Comparison of ENCODE assay signal across 1 cellular context in the genomic region with DNA sequence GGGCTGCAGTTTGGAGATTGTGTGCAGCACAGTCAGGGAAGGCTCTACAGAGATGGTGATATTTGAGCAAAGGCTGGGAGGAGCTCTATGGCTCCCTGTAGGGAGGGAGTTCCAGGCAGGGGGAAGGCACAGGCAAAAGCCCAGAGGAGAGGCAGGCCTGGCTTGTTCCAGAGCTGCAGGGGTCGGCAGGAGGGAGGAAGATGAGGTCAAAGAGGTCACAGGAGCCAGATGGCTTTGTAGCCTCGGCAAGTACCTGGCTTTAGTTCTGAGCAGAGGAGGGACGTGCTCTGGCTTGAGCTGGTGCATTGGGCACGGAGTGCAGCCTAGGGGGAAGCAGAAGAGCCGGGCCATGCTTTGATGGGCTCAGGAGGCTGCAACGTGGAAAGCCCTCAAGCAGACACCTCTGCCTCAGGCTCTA.
A peak's percentile ranks its signal among the peaks of the same experiment; 100 is the strongest.
TF ChIP-seq lines count a peak whose summit lies in the region.

No MANE protein-coding gene starts in this region.

TF ChIP-seq in HepG2, 621 proteins besides CTCF, POLR2A, EP300 and RAD21 (continued from another document):
- TF ChIP-seq, protein P1, sequence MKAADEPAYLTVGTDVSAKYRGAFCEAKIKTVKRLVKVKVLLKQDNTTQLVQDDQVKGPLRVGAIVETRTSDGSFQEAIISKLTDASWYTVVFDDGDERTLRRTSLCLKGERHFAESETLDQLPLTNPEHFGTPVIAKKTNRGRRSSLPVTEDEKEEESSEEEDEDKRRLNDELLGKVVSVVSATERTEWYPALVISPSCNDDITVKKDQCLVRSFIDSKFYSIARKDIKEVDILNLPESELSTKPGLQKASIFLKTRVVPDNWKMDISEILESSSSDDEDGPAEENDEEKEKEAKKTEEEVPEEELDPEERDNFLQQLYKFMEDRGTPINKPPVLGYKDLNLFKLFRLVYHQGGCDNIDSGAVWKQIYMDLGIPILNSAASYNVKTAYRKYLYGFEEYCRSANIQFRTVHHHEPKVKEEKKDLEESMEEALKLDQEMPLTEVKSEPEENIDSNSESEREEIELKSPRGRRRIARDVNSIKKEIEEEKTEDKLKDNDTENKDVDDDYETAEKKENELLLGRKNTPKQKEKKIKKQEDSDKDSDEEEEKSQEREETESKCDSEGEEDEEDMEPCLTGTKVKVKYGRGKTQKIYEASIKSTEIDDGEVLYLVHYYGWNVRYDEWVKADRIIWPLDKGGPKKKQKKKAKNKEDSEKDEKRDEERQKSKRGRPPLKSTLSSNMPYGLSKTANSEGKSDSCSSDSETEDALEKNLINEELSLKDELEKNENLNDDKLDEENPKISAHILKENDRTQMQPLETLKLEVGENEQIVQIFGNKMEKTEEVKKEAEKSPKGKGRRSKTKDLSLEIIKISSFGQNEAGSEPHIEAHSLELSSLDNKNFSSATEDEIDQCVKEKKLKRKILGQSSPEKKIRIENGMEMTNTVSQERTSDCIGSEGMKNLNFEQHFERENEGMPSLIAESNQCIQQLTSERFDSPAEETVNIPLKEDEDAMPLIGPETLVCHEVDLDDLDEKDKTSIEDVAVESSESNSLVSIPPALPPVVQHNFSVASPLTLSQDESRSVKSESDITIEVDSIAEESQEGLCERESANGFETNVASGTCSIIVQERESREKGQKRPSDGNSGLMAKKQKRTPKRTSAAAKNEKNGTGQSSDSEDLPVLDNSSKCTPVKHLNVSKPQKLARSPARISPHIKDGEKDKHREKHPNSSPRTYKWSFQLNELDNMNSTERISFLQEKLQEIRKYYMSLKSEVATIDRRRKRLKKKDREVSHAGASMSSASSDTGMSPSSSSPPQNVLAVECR (CRISPR knock-in tag; IDR thresholded peaks at IDR 0.05; ENCODE audit: borderline replicate concordance): peak; percentile 23; the same call in 1 of the 2 replicates
- no peak for TF ChIP-seq TBP (CRISPR knock-in tag; IDR thresholded peaks at IDR 0.05)
- TF ChIP-seq, protein P2, sequence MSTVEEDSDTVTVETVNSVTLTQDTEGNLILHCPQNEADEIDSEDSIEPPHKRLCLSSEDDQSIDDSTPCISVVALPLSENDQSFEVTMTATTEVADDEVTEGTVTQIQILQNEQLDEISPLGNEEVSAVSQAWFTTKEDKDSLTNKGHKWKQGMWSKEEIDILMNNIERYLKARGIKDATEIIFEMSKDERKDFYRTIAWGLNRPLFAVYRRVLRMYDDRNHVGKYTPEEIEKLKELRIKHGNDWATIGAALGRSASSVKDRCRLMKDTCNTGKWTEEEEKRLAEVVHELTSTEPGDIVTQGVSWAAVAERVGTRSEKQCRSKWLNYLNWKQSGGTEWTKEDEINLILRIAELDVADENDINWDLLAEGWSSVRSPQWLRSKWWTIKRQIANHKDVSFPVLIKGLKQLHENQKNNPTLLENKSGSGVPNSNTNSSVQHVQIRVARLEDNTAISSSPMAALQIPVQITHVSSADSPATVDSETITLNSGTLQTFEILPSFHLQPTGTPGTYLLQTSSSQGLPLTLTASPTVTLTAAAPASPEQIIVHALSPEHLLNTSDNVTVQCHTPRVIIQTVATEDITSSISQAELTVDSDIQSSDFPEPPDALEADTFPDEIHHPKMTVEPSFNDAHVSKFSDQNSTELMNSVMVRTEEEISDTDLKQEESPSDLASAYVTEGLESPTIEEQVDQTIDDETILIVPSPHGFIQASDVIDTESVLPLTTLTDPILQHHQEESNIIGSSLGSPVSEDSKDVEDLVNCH (CRISPR knock-in tag; IDR thresholded peaks at IDR 0.05): no peak
- TF ChIP-seq MTF1 (CRISPR knock-in tag; IDR thresholded peaks at IDR 0.05): no peak
- TF ChIP-seq MAFG (CRISPR knock-in tag; IDR thresholded peaks at IDR 0.05): no peak
- TF ChIP-seq SUZ12 (IDR thresholded peaks at IDR 0.05; ENCODE audit: low read depth, low read length): no peak
- TF ChIP-seq ZNF780A (CRISPR knock-in tag; IDR thresholded peaks at IDR 0.05): no peak
- TF ChIP-seq ZNF430 (CRISPR knock-in tag; IDR thresholded peaks at IDR 0.05): no peak
- TF ChIP-seq RFXAP (CRISPR knock-in tag; IDR thresholded peaks at IDR 0.05; ENCODE audit: borderline replicate concordance): no peak
- TF ChIP-seq, protein P3, sequence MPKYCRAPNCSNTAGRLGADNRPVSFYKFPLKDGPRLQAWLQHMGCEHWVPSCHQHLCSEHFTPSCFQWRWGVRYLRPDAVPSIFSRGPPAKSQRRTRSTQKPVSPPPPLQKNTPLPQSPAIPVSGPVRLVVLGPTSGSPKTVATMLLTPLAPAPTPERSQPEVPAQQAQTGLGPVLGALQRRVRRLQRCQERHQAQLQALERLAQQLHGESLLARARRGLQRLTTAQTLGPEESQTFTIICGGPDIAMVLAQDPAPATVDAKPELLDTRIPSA (CRISPR knock-in tag; IDR thresholded peaks at IDR 0.05; ENCODE audit: borderline replicate concordance): no peak
- TF ChIP-seq, protein P4, sequence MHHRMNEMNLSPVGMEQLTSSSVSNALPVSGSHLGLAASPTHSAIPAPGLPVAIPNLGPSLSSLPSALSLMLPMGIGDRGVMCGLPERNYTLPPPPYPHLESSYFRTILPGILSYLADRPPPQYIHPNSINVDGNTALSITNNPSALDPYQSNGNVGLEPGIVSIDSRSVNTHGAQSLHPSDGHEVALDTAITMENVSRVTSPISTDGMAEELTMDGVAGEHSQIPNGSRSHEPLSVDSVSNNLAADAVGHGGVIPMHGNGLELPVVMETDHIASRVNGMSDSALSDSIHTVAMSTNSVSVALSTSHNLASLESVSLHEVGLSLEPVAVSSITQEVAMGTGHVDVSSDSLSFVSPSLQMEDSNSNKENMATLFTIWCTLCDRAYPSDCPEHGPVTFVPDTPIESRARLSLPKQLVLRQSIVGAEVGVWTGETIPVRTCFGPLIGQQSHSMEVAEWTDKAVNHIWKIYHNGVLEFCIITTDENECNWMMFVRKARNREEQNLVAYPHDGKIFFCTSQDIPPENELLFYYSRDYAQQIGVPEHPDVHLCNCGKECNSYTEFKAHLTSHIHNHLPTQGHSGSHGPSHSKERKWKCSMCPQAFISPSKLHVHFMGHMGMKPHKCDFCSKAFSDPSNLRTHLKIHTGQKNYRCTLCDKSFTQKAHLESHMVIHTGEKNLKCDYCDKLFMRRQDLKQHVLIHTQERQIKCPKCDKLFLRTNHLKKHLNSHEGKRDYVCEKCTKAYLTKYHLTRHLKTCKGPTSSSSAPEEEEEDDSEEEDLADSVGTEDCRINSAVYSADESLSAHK (CRISPR knock-in tag; IDR thresholded peaks at IDR 0.05; ENCODE audit: borderline replicate concordance): no peak
- TF ChIP-seq ZNF644 (CRISPR knock-in tag; IDR thresholded peaks at IDR 0.05; ENCODE audit: low read depth): 0 out of 2 replicates have a peak, but pooled peaks have one; percentile 3
- peak; percentile 48 for TF ChIP-seq ZNF883 (CRISPR knock-in tag; IDR thresholded peaks at IDR 0.05; ENCODE audit: not compliant biosample characterization)
- TF ChIP-seq KDM2A (CRISPR knock-in tag; IDR thresholded peaks at IDR 0.05; ENCODE audit: borderline replicate concordance, low read depth): no peak
- TF ChIP-seq ZNF251 (CRISPR knock-in tag; IDR thresholded peaks at IDR 0.05): no peak
- TF ChIP-seq ATAD3A (CRISPR knock-in tag; IDR thresholded peaks at IDR 0.05): no peak
- no peak for TF ChIP-seq TBX2 (CRISPR knock-in tag; IDR thresholded peaks at IDR 0.05; ENCODE audit: borderline replicate concordance)
- TF ChIP-seq SMAD3 (CRISPR knock-in tag; IDR thresholded peaks at IDR 0.05): no peak
- TF ChIP-seq ZBTB7A (CRISPR knock-in tag; IDR thresholded peaks at IDR 0.05): no peak
- TF ChIP-seq ZSCAN9 (CRISPR knock-in tag; IDR thresholded peaks at IDR 0.05; ENCODE audit: borderline replicate concordance): no peak
- TF ChIP-seq, protein P5, sequence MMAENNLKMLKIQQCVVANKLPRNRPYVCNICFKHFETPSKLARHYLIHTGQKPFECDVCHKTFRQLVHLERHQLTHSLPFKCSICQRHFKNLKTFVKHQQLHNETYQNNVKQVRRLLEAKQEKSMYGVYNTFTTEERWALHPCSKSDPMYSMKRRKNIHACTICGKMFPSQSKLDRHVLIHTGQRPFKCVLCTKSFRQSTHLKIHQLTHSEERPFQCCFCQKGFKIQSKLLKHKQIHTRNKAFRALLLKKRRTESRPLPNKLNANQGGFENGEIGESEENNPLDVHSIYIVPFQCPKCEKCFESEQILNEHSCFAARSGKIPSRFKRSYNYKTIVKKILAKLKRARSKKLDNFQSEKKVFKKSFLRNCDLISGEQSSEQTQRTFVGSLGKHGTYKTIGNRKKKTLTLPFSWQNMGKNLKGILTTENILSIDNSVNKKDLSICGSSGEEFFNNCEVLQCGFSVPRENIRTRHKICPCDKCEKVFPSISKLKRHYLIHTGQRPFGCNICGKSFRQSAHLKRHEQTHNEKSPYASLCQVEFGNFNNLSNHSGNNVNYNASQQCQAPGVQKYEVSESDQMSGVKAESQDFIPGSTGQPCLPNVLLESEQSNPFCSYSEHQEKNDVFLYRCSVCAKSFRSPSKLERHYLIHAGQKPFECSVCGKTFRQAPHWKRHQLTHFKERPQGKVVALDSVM (CRISPR knock-in tag; IDR thresholded peaks at IDR 0.05): no peak
- TF ChIP-seq FOXM1 (CRISPR knock-in tag; IDR thresholded peaks at IDR 0.05): no peak
- TF ChIP-seq FOSL1 (CRISPR knock-in tag; IDR thresholded peaks at IDR 0.05; ENCODE audit: borderline replicate concordance): no peak
- TF ChIP-seq HNRNPUL1 (IDR thresholded peaks at IDR 0.05; ENCODE audit: low read depth, low read length): no peak
- TF ChIP-seq DMAP1 (CRISPR knock-in tag; IDR thresholded peaks at IDR 0.05): no peak
- TF ChIP-seq, protein P6, sequence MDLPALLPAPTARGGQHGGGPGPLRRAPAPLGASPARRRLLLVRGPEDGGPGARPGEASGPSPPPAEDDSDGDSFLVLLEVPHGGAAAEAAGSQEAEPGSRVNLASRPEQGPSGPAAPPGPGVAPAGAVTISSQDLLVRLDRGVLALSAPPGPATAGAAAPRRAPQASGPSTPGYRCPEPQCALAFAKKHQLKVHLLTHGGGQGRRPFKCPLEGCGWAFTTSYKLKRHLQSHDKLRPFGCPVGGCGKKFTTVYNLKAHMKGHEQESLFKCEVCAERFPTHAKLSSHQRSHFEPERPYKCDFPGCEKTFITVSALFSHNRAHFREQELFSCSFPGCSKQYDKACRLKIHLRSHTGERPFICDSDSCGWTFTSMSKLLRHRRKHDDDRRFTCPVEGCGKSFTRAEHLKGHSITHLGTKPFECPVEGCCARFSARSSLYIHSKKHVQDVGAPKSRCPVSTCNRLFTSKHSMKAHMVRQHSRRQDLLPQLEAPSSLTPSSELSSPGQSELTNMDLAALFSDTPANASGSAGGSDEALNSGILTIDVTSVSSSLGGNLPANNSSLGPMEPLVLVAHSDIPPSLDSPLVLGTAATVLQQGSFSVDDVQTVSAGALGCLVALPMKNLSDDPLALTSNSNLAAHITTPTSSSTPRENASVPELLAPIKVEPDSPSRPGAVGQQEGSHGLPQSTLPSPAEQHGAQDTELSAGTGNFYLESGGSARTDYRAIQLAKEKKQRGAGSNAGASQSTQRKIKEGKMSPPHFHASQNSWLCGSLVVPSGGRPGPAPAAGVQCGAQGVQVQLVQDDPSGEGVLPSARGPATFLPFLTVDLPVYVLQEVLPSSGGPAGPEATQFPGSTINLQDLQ (CRISPR knock-in tag; IDR thresholded peaks at IDR 0.05): no peak
- no peak for TF ChIP-seq ATF7 (IDR thresholded peaks at IDR 0.05)
- no peak for TF ChIP-seq ATF7 (CRISPR knock-in tag; IDR thresholded peaks at IDR 0.05)
- TF ChIP-seq, protein P7, sequence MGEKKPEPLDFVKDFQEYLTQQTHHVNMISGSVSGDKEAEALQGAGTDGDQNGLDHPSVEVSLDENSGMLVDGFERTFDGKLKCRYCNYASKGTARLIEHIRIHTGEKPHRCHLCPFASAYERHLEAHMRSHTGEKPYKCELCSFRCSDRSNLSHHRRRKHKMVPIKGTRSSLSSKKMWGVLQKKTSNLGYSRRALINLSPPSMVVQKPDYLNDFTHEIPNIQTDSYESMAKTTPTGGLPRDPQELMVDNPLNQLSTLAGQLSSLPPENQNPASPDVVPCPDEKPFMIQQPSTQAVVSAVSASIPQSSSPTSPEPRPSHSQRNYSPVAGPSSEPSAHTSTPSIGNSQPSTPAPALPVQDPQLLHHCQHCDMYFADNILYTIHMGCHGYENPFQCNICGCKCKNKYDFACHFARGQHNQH (CRISPR knock-in tag; IDR thresholded peaks at IDR 0.05): 0 out of 2 replicates have a peak, but pooled peaks have one; percentile 24
- no peak for TF ChIP-seq RXRA (CRISPR knock-in tag; IDR thresholded peaks at IDR 0.05)
- no peak for TF ChIP-seq MATR3 (CRISPR knock-in tag; IDR thresholded peaks at IDR 0.05)
- no peak for TF ChIP-seq DNMT3B (CRISPR knock-in tag; conservative IDR thresholded peaks at IDR 0.05)
- TF ChIP-seq HNRNPK (IDR thresholded peaks at IDR 0.05; ENCODE audit: low read depth, low read length, poor library complexity, severe bottlenecking): no peak
- no peak for TF ChIP-seq HOXA5 (CRISPR knock-in tag; IDR thresholded peaks at IDR 0.05)
- TF ChIP-seq ARNT2 (CRISPR knock-in tag; IDR thresholded peaks at IDR 0.05; ENCODE audit: low read depth): no peak
TF ChIP-seq in HepG2: peak in this region for 49.
